Comparison of ENCODE assay signal across 8 cellular contexts in the genomic region with DNA sequence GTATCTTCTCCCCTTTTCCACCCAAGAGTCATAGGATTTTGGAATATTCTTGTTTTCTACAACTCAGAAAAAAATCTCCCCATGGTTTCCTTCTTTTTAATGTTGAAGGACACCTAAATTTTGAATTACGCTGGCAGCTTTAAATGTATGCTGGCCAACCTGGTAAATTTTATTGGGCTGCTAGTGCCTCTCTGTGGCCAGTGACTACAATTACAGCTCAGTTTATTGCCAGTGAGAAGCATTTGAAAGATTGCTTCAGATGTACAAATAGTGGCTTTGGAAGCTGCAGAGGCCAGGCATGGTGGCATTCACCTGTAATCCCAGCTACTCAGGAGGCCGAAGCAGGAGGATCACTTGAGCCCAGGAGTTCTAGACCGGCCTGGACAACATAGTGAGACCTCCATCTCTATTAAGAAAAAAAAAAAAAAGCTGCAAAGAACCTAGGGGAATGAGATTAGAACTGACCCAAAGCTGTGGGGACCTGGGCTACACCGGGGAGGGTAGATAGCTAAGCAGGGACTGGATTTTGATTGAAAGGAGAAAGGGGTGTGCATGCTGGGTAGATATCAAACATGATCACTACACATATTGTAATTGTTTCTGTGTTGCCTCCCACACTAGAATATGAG. TPM values are rescaled to one million over a fixed set of nuclear protein-coding genes. Genes with fewer than 3 reads are reported as not detected.
DNase-seq lines count a peak whose midpoint lies in the region; ATAC-seq and TF ChIP-seq lines count a peak whose summit lies in the region.

No MANE protein-coding gene starts in this region.

- H2BK5ac ChIP-seq in H9 (ENCODE audit: insufficient read length, low read length), result no peak overlapping the region

- no peaks in the 10 kb centered on the region for H4K20me1 ChIP-seq in H9 (ENCODE audit: control insufficient read depth, insufficient read depth, insufficient read length)

- intact Hi-C loops in Right ventricle myocardium superior (cut with DNase I), result loop anchor here (5.0 to 10.0 kb wide), 2 partner anchors 102 to 330 kb away; no protein-coding TSS in a partner anchor
- intact Hi-C loops in psoas muscle (cut with DNase I), result loop anchor here (5.0 to 10.0 kb wide), 2 partner anchors 330 to 532 kb away; no protein-coding TSS in a partner anchor

- no peak overlapping the region for H3K4me3 Mint-ChIP-seq in H9

- H3K27me3 ChIP-seq in H9 (ENCODE audit: insufficient read depth, low read length) (no peaks in the 10 kb centered on the region), psoas muscle (ENCODE audit: insufficient read depth in 3 of 3, low read length in 2 of 3) (no peaks in the 10 kb centered on the region)

- no peaks in the 10 kb centered on the region for H3K23me2 ChIP-seq in H9 (ENCODE audit: insufficient read length, low read depth, low read length, poor library complexity, severe bottlenecking)

- H3K56ac ChIP-seq in H9 (ENCODE audit: insufficient read length, low read depth, low read length), result no peak overlapping the region

- H4K91ac ChIP-seq in H9 (ENCODE audit: insufficient read length, low read depth, low read length), result no peak overlapping the region

- H2AK5ac ChIP-seq in H9 (ENCODE audit: insufficient read length, low read length), result no peak overlapping the region

- H3K79me2 ChIP-seq in H9 (ENCODE audit: insufficient read depth, low read length), result no peaks in the 10 kb centered on the region

- H4K8ac ChIP-seq in H9 (replicated peaks; ENCODE audit: insufficient read length, low read depth, low read length), result no peak overlapping the region

- H2AFZ ChIP-seq in H9 (ENCODE audit: low read length), result no peak overlapping the region

- H3K4me1 Mint-ChIP-seq in H9, result peaks cover 23 to 31% of the 10 kb centered on the region in 2 experiments

- no peak overlapping the region for H2BK12ac ChIP-seq in H9 (ENCODE audit: insufficient read length, low read depth, low read length)

- no peaks in the 10 kb centered on the region for H3K79me1 ChIP-seq in H9 (ENCODE audit: insufficient read depth, low read depth, low read length, poor library complexity, severe bottlenecking)

- DNase-seq in NCI-H187 treated with DMSO at 0.1 percent for 48 hours (lab: John Stamatoyannopoulos, UW), result peak; percentile 9
- no peak for DNase-seq in NCI-H187 (lab: John Stamatoyannopoulos, UW)
- peak; percentile 48 for DNase-seq in H9
- DNase-seq in Kasumi-1 (lab: John Stamatoyannopoulos, UW), result peak; percentile 68 to 74
- DNase-seq in RWPE1 (ENCODE audit: low spot score), result peak; percentile 44
- peak; percentile 36 for DNase-seq in activated naive CD4-positive, alpha-beta T cell treated with anti-CD3 and anti-CD28 coated beads, Interleukin-2, amount 50 U/mL, for 16 hours
- DNase-seq in Right ventricle myocardium superior, result no peak
- no peak for DNase-seq in psoas muscle

- H3K36me3 Mint-ChIP-seq in H9 (ENCODE audit: insufficient read depth in 1 of 3, low read depth in 3 of 3), result no peaks in the 10 kb centered on the region

- CTCF ChIA-PET in RWPE1 (lab: Yijun Ruan, JAX), result interaction anchor here (0.6 to 2.4 kb wide), 12 partner anchors 11 to 1834 kb away, joined by 3 to 21 read pairs (median 4); a partner anchor contains a TSS

- no peaks in the 10 kb centered on the region for H3K36me3 ChIP-seq in psoas muscle (ENCODE audit: insufficient read depth in 1 of 2, low read depth in 1 of 2)

- H3K4me1 ChIP-seq in H9 (ENCODE audit: insufficient read depth, low read length), result no peaks in the 10 kb centered on the region; the same call in 1 of the 2 replicates
- H3K4me1 ChIP-seq in psoas muscle, result no peaks in the 10 kb centered on the region

- H3K27me3 Mint-ChIP-seq in H9 (ENCODE audit: low read depth), result no peaks in the 10 kb centered on the region

- no peak overlapping the region for H3K18ac ChIP-seq in H9 (ENCODE audit: insufficient read length, low read depth, low read length)

- no peak overlapping the region for H3K9ac ChIP-seq in H9 (ENCODE audit: extremely low read depth, insufficient read length, low read length)

- H3K14ac ChIP-seq in H9 (ENCODE audit: insufficient read depth, low read length), result no peak overlapping the region

- WGBS in H9 (ENCODE audit: extremely low coverage, insufficient read length, low lambda C conversion rate), result no CpG with 5 or more reads among the region's 4 CpGs
- 32 to 41% (median 37%) methylated on average over 4 of the region's 4 CpGs for WGBS in psoas muscle, 3 donors

- no peak overlapping the region for H3K23ac ChIP-seq in H9 (ENCODE audit: insufficient read length, low read depth, low read length)

- H3K4me2 ChIP-seq in H9 (ENCODE audit: insufficient read depth, insufficient read length, low read length), result no peak overlapping the region

- peak; percentile 77 for TF ChIP-seq CTCF in H9 (conservative IDR thresholded peaks at IDR 0.05)
- TF ChIP-seq CTCF in RWPE1 (conservative IDR thresholded peaks at IDR 0.05; ENCODE audit: low read depth), result peak; percentile 74
- TF ChIP-seq CTCF in psoas muscle (IDR thresholded peaks at IDR 0.05), result peak; percentile 71

- POLR2A ChIA-PET in RWPE1 (lab: Yijun Ruan, JAX; ENCODE audit: low non-redundant PET), result interaction anchor here (0.8 to 1.4 kb wide), 2 partner anchors 61 to 83 kb away, joined by 4 to 6 read pairs; a partner anchor contains a TSS

- no peak overlapping the region for H2BK20ac ChIP-seq in H9 (ENCODE audit: low read depth, low read length, poor library complexity, severe bottlenecking)

- ATAC-seq in Right ventricle myocardium superior (ENCODE audit: poor library complexity) (peak; percentile 93), psoas muscle (peak; percentile 81 to 99 (median 94))

- peak overlapping the region in 1 of 3 experiments; percentile 52; a peak in 1 of 7 replicates for H3K27ac Mint-ChIP-seq in H9

- no peaks in the 10 kb centered on the region for H3K9me3 Mint-ChIP-seq in H9

- no peak overlapping the region for H3T11ph ChIP-seq in H9 (ENCODE audit: low read length)

- H3K9me3 ChIP-seq in H9 (ENCODE audit: control insufficient read depth, low read depth, low read length), result no peaks in the 10 kb centered on the region
- no peaks in the 10 kb centered on the region for H3K9me3 ChIP-seq in psoas muscle

- H2BK120ac ChIP-seq in H9 (ENCODE audit: low read depth, low read length, poor library complexity, severe bottlenecking), result no peak overlapping the region

- no peak overlapping the region for H4K5ac ChIP-seq in H9 (ENCODE audit: insufficient read length, low read depth, low read length)

- H3K4ac ChIP-seq in H9 (ENCODE audit: low read depth, low read length), result no peak overlapping the region

- H3K27ac ChIP-seq in H9 (ENCODE audit: insufficient read length, low read depth, low read length) (no peak overlapping the region), RWPE1 (no peak overlapping the region), psoas muscle (no peak overlapping the region)

- no peak overlapping the region for H3K4me3 ChIP-seq in psoas muscle

- no peak overlapping the region for H2BK15ac ChIP-seq in H9 (ENCODE audit: low read depth, low read length)

RNA-seq across cellular contexts. Expression of a gene that starts 7.6 kb away (rescaled TPM):
- total RNA-seq in H9 (2021), result 48.0 and 53.0 TPM in 2 replicates
- total RNA-seq in Right ventricle myocardium superior, result 163 TPM
- total RNA-seq in psoas muscle, result 100 to 1,000 TPM; 152 to 180 (median 167) TPM
- 100 to 1,000 TPM in 1 of 3 donors, 10 to 100 TPM in 2; 23.7 to 117 (median 53.6) TPM for polyA plus RNA-seq in psoas muscle

Comparison
In these comparisons a context has a peak if more than half of its experiments do, and no peak if none do; other contexts are left out.
1. DNase-seq: peak in NCI-H187 treated with DMSO at 0.1 percent for 48 hours (single experiment), H9 (single experiment), Kasumi-1 (2 of 2), RWPE1 (single experiment) and activated naive CD4-positive, alpha-beta T cell treated with anti-CD3 and anti-CD28 coated beads, Interleukin-2, amount 50 U/mL, for 16 hours (single experiment); none in NCI-H187 (0 of 2), Right ventricle myocardium superior (single experiment) and psoas muscle (0 of 2).
2. Peak in every context shown above with its lines, with median percentiles within 50 percentile points of each other: CTCF ChIP-seq.